In the genomic region with DNA sequence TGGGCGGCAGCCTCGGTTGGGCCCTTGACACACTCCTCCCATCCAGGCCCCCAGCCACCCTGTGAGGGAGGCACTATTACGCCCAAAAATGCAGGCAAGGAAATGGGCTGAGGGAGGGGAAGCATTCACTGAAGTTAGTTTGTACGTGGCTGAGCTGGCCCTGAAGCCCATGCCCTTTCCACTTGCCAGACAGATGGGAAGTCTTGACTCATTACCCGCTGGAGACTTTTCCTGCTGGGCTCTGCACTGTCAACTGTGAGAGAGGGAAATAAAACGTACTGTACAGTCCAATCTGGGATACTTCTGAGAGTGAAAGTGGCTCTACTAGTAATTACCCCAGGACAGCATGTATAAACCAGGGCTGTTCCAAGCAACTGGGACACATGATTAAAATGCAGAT, we compare ENCODE assay signal across 29 cellular contexts. TPM values are rescaled to one million over a fixed set of nuclear protein-coding genes. Genes with fewer than 3 reads are reported as not detected.
DNase-seq lines count a peak whose midpoint lies in the region; ATAC-seq and TF ChIP-seq lines count a peak whose summit lies in the region.
"Had no signal": no experiment of that assay in that cellular context is flagged by ENCODE, and none has a peak within 500 bp of the region (broad histone marks: within the 10 kb centered on the region; RNA-seq: fewer than 3 reads in every experiment).

No MANE protein-coding gene starts in this region.

- H4K91ac ChIP-seq in IMR-90 (ENCODE audit: insufficient read depth, low read depth, low read length) (no peak overlapping the region), mesenchymal stem cell (ENCODE audit: low read length) (no peak overlapping the region)

- H3K27me3 ChIP-seq in IMR-90 (ENCODE audit: control insufficient read depth, insufficient read depth, low read length) (peaks cover 10% of the 10 kb centered on the region), brain microvascular endothelial cell (replicated peaks) (no peaks in the 10 kb centered on the region), mesenchymal stem cell (ENCODE audit: control insufficient read depth in 1 of 2, insufficient read depth in 1 of 2, low read length in 2 of 2) (peaks cover 0 to 16% of the 10 kb centered on the region in 2 experiments), aorta (ENCODE audit: control insufficient read depth in 1 of 2, insufficient read depth in 2 of 2, low read length in 1 of 2) (no peaks in the 10 kb centered on the region)
- H3K27me3 ChIP-seq: cardiac muscle cell, hepatocyte, spleen had no signal

- H3K4ac ChIP-seq in IMR-90 (ENCODE audit: low read depth, low read length) (no peak overlapping the region), mesenchymal stem cell (ENCODE audit: low read depth in 1 of 2, low read length in 2 of 2) (no peak overlapping the region)

- no peak overlapping the region for H3K4me3 Mint-ChIP-seq in activated CD4-positive, alpha-beta T cell treated with anti-CD3 and anti-CD28 coated beads, Interleukin-2, amount 10 ng/mL, durations not matched to agents 24 days and 14 days
- H3K4me3 Mint-ChIP-seq: activated CD8-positive, alpha-beta T cell treated with anti-CD3 and anti-CD28 coated beads, Interleukin-2, amount 10 ng/mL, durations not matched to agents 7 days and 5 days; activated naive CD8-positive, alpha-beta T cell treated with anti-CD3 and anti-CD28 coated beads, Interleukin-2, amount 50 U/mL, for 24 hours; CD4-positive, alpha-beta memory T cell had no signal

- TF ChIP-seq RAD21 in IMR-90 (IDR thresholded peaks at IDR 0.05; ENCODE audit: low read length), result no peak

- no TSS peak for BruUV-seq in IMR-90 (replicated peaks; lab: Mats Ljungman, UMichigan)

- H4K8ac ChIP-seq in IMR-90 (ENCODE audit: low read depth in 2 of 2, low read length in 2 of 2), result no peak overlapping the region
- H4K8ac ChIP-seq in mesenchymal stem cell (ENCODE audit: low read length), result no peak overlapping the region

- no peak overlapping the region for H2BK20ac ChIP-seq in IMR-90 (ENCODE audit: low read depth, low read length)

- ATAC-seq in IMR-90 (ENCODE audit: low read depth) (peak; percentile 46; the same call in 1 of the 2 replicates), aorta (ENCODE audit: low FRiP score) (no peak)
- ATAC-seq: activated CD8-positive, alpha-beta T cell treated with anti-CD3 and anti-CD28 coated beads, Interleukin-2, amount 10 ng/mL, durations not matched to agents 7 days and 5 days; activated naive CD8-positive, alpha-beta T cell treated with anti-CD3 and anti-CD28 coated beads, Interleukin-2, amount 50 U/mL, for 24 hours had no signal

- peaks cover 2% of the 10 kb centered on the region for H3K4me1 Mint-ChIP-seq in activated CD4-positive, alpha-beta T cell treated with anti-CD3 and anti-CD28 coated beads, Interleukin-2, amount 10 ng/mL, durations not matched to agents 24 days and 14 days
- H3K4me1 Mint-ChIP-seq: CD4-positive, alpha-beta memory T cell had no signal

- intact Hi-C loops in IMR-90 (cut with micrococcal nuclease), result no loop called here
- intact Hi-C loops in aorta (cut with DNase I), result no loop called here
- intact Hi-C loops in activated CD4-positive, alpha-beta T cell treated with anti-CD3 and anti-CD28 coated beads, Interleukin-2, amount 10 ng/mL, durations not matched to agents 24 days and 14 days (cut with micrococcal nuclease), result no loop called here

- dilution Hi-C loops in IMR-90 (cut with HindIII; ENCODE audit: low sequenced_read_pairs, unreplicated experiment), result no loop called here

- H2BK5ac ChIP-seq in IMR-90 (ENCODE audit: low read depth, low read length, poor library complexity, severe bottlenecking) (no peak overlapping the region), mesenchymal stem cell (ENCODE audit: low read depth, low read length, poor library complexity, severe bottlenecking) (no peak overlapping the region)

- H3K9ac ChIP-seq in IMR-90 (ENCODE audit: low read depth, low read length), result no peak overlapping the region
- H3K9ac ChIP-seq in mesenchymal stem cell (ENCODE audit: low read length), result no peak overlapping the region

- no peak overlapping the region for H3K14ac ChIP-seq in IMR-90 (replicated peaks; ENCODE audit: low read depth, low read length)
- no peak overlapping the region for H3K14ac ChIP-seq in mesenchymal stem cell (ENCODE audit: low read length in 2 of 2)

- no peaks in the 10 kb centered on the region for H3K27me3 Mint-ChIP-seq in activated CD4-positive, alpha-beta T cell treated with anti-CD3 and anti-CD28 coated beads, Interleukin-2, amount 10 ng/mL, durations not matched to agents 24 days and 14 days
- H3K27me3 Mint-ChIP-seq: activated naive CD8-positive, alpha-beta T cell treated with anti-CD3 and anti-CD28 coated beads, Interleukin-2, amount 50 U/mL, for 24 hours; CD4-positive, alpha-beta memory T cell had no signal

- no peaks in the 10 kb centered on the region for H3K36me3 Mint-ChIP-seq in activated CD4-positive, alpha-beta T cell treated with anti-CD3 and anti-CD28 coated beads, Interleukin-2, amount 10 ng/mL, durations not matched to agents 24 days and 14 days (ENCODE audit: low read depth)
- H3K36me3 Mint-ChIP-seq: CD4-positive, alpha-beta memory T cell had no signal

- DNase-seq in DMS 273 treated with DMSO at 0.1 percent for 48 hours (lab: John Stamatoyannopoulos, UW) (peak; percentile 27), IMR-90 (peak; percentile 36), brain microvascular endothelial cell (peak; percentile 22), mesenchymal stem cell (peak; percentile 39), mesenteric fat pad (ENCODE audit: low spot score) (no peak), aorta (no peak), NCI-H187 treated with DMSO at 0.1 percent for 48 hours (lab: John Stamatoyannopoulos, UW) (no peak)
- no peak for DNase-seq in activated CD4-positive, alpha-beta T cell treated with anti-CD3 and anti-CD28 coated beads, Interleukin-2, amount 10 ng/mL, durations not matched to agents 24 days and 14 days
- DNase-seq: activated CD4-positive, CD25-positive, alpha-beta regulatory T cell treated with anti-CD3 and anti-CD28 coated beads, Interleukin-2, amount 50 U/mL, for 72 hours; activated CD8-positive, alpha-beta T cell treated with anti-CD3 and anti-CD28 coated beads, Interleukin-2, amount 10 ng/mL, durations not matched to agents 7 days and 5 days; activated gamma-delta T cell; activated naive CD8-positive, alpha-beta T cell treated with anti-CD3 and anti-CD28 coated beads, Interleukin-2, amount 50 U/mL, for 24 hours; CD4-positive, alpha-beta memory T cell; DMS153; HCEC 1CT; islet precursor cell; MM.1S; NCI-H1436 treated with DMSO at 0.1 percent for 48 hours; NCI-H2171 treated with DMSO at 0.1 percent for 48 hours; NCI-H748 treated with DMSO at 0.1 percent for 48 hours; OCI-M1; Right ventricle myocardium superior; spleen; stimulated activated CD4-positive, alpha-beta T cell treated with anti-CD3 and anti-CD28 coated beads, Interleukin-4, amount 100 ng/mL, for 1 hour; stimulated activated naive CD4-positive, alpha-beta T cell had no signal

- H3K27ac ChIP-seq in IMR-90 (ENCODE audit: insufficient read depth, low read length) (no peak overlapping the region), brain microvascular endothelial cell (no peak overlapping the region), mesenchymal stem cell (ENCODE audit: low read length, poor library complexity, severe bottlenecking) (no peak overlapping the region), aorta (ENCODE audit: low read depth in 1 of 2, low read length in 2 of 2) (no peak overlapping the region)
- H3K27ac ChIP-seq: cardiac muscle cell, hepatocyte, neutrophil, spleen, thoracic aorta had no signal

- H3K18ac ChIP-seq in IMR-90 (ENCODE audit: low read depth, low read length), result no peak overlapping the region
- no peak overlapping the region for H3K18ac ChIP-seq in mesenchymal stem cell (ENCODE audit: low read depth in 1 of 2, low read length in 2 of 2)

- H3K36me3 ChIP-seq in IMR-90 (ENCODE audit: control insufficient read depth, insufficient read depth, low read length), result no peaks in the 10 kb centered on the region
- H3K36me3 ChIP-seq in brain microvascular endothelial cell (replicated peaks), result no peaks in the 10 kb centered on the region
- no peaks in the 10 kb centered on the region for H3K36me3 ChIP-seq in mesenchymal stem cell (ENCODE audit: control insufficient read depth in 1 of 2, insufficient read depth in 2 of 2, low read depth in 1 of 2, low read length in 2 of 2)
- H3K36me3 ChIP-seq in aorta (ENCODE audit: control insufficient read depth in 1 of 2, insufficient read depth in 2 of 2, low read length in 1 of 2), result no peaks in the 10 kb centered on the region
- H3K36me3 ChIP-seq: cardiac muscle cell, neutrophil, spleen, thoracic aorta had no signal

- no peak overlapping the region for H2AK9ac ChIP-seq in IMR-90 (replicated peaks; ENCODE audit: low read depth, low read length, poor library complexity)

- H2AK5ac ChIP-seq in IMR-90 (ENCODE audit: low read depth, low read length), result no peak overlapping the region
- no peak overlapping the region for H2AK5ac ChIP-seq in mesenchymal stem cell (ENCODE audit: low read length, severe bottlenecking)

- H3K79me1 ChIP-seq in IMR-90 (ENCODE audit: low read depth in 1 of 2, low read length in 2 of 2) (no peaks in the 10 kb centered on the region), mesenchymal stem cell (replicated peaks; ENCODE audit: low read length, poor library complexity, severe bottlenecking) (no peaks in the 10 kb centered on the region)

- no peak overlapping the region for H4K5ac ChIP-seq in IMR-90 (ENCODE audit: low read depth, low read length)

- H3K9me3 Mint-ChIP-seq in activated CD4-positive, alpha-beta T cell treated with anti-CD3 and anti-CD28 coated beads, Interleukin-2, amount 10 ng/mL, durations not matched to agents 24 days and 14 days, result no peaks in the 10 kb centered on the region
- H3K9me3 Mint-ChIP-seq: activated naive CD8-positive, alpha-beta T cell treated with anti-CD3 and anti-CD28 coated beads, Interleukin-2, amount 50 U/mL, for 24 hours; CD4-positive, alpha-beta memory T cell had no signal

- no peak overlapping the region for H2BK120ac ChIP-seq in IMR-90 (ENCODE audit: low read depth, low read length)
- H2BK120ac ChIP-seq in mesenchymal stem cell (ENCODE audit: low read depth, low read length), result no peak overlapping the region

- H3K4me2 ChIP-seq in IMR-90 (ENCODE audit: low read depth, low read length), result no peak overlapping the region
- H3K4me2 ChIP-seq in mesenchymal stem cell (ENCODE audit: low read length, poor library complexity, severe bottlenecking), result no peak overlapping the region
- H3K4me2 ChIP-seq: hepatocyte had no signal

- no peaks in the 10 kb centered on the region for H3K9me3 ChIP-seq in IMR-90 (ENCODE audit: control insufficient read depth, insufficient read depth, low read length)
- H3K9me3 ChIP-seq in mesenchymal stem cell (ENCODE audit: control insufficient read depth, low read length), result no peaks in the 10 kb centered on the region
- H3K9me3 ChIP-seq in aorta (ENCODE audit: control insufficient read depth, low read length), result no peaks in the 10 kb centered on the region
- H3K9me3 ChIP-seq: neutrophil, spleen, thoracic aorta had no signal

- no peak overlapping the region for H2BK12ac ChIP-seq in mesenchymal stem cell (ENCODE audit: low read length in 2 of 2)

- H3K4me3 ChIP-seq in IMR-90 (ENCODE audit: insufficient read depth, low read depth, low read length) (no peak overlapping the region), brain microvascular endothelial cell (ENCODE audit: low read depth, low read length) (no peak overlapping the region), mesenchymal stem cell (ENCODE audit: insufficient read depth in 1 of 2, low read depth in 1 of 2, low read length in 2 of 2) (no peak overlapping the region), aorta (ENCODE audit: low read length in 2 of 2) (no peak overlapping the region)
- H3K4me3 ChIP-seq: cardiac muscle cell, hepatocyte, spleen, thoracic aorta had no signal

- no CpG with 5 or more reads among the region's 6 CpGs for WGBS in IMR-90 (ENCODE audit: extremely low coverage in 2 of 2, insufficient read length in 1 of 2), 2 experiments
- 64% methylated on average over 6 of the region's 6 CpGs for WGBS in mesenchymal stem cell
- 65 to 70% methylated on average over 6 of the region's 6 CpGs for WGBS in aorta, 2 donors

- no peaks in the 10 kb centered on the region for H4K20me1 ChIP-seq in IMR-90 (ENCODE audit: insufficient read depth, low read length)

- H3K9me1 ChIP-seq in IMR-90 (ENCODE audit: insufficient read depth, low read length), result peaks cover 11% of the 10 kb centered on the region; the same call in 1 of the 2 replicates

- H3K27ac Mint-ChIP-seq in activated CD4-positive, alpha-beta T cell treated with anti-CD3 and anti-CD28 coated beads, Interleukin-2, amount 10 ng/mL, durations not matched to agents 24 days and 14 days, result no peak overlapping the region
- H3K27ac Mint-ChIP-seq: activated CD8-positive, alpha-beta T cell treated with anti-CD3 and anti-CD28 coated beads, Interleukin-2, amount 10 ng/mL, durations not matched to agents 7 days and 5 days; activated naive CD8-positive, alpha-beta T cell treated with anti-CD3 and anti-CD28 coated beads, Interleukin-2, amount 50 U/mL, for 24 hours; CD4-positive, alpha-beta memory T cell had no signal

- H3K23ac ChIP-seq in IMR-90 (ENCODE audit: low read depth, low read length) (no peak overlapping the region), mesenchymal stem cell (ENCODE audit: low read length in 2 of 2) (no peak overlapping the region)

- in situ Hi-C loops in IMR-90 (cut with MboI; ENCODE audit: low sequenced_read_pairs), result no loop called here
- in situ Hi-C loops in brain microvascular endothelial cell (cut with HindIII; ENCODE audit: low pct_ligation_motif_present, low sequenced_read_pairs), result no loop called here

- H3K4me1 ChIP-seq in IMR-90 (ENCODE audit: control insufficient read depth, insufficient read depth, low read length) (peaks cover 2% of the 10 kb centered on the region; the same call in 1 of the 2 replicates), mesenchymal stem cell (ENCODE audit: control insufficient read depth, insufficient read depth, low read depth, low read length) (peaks cover 21% of the 10 kb centered on the region), aorta (ENCODE audit: control insufficient read depth in 1 of 2, insufficient read depth in 2 of 2, low read length in 2 of 2) (no peaks in the 10 kb centered on the region)
- H3K4me1 ChIP-seq: spleen had no signal

- POLR2A ChIA-PET in IMR-90 (lab: Charles Lee; ENCODE audit: unreplicated experiment), result no interaction called here

- H2AFZ ChIP-seq in IMR-90 (replicated peaks; ENCODE audit: low read length, poor library complexity), result peak overlapping the region; percentile 54
- no peak overlapping the region for H2AFZ ChIP-seq in mesenchymal stem cell (ENCODE audit: low read depth, low read length)
- H2AFZ ChIP-seq: hepatocyte had no signal

- H3K56ac ChIP-seq in IMR-90 (ENCODE audit: extremely low read depth, insufficient read depth, low read length), result no peak overlapping the region

- TF ChIP-seq CTCF in IMR-90 (conservative IDR thresholded peaks at IDR 0.05; ENCODE audit: low read depth, low read length), result no peak
- no peak for TF ChIP-seq CTCF in brain microvascular endothelial cell (IDR thresholded peaks at IDR 0.05; ENCODE audit: low read depth, low read length, missing control alignments)

- H2BK15ac ChIP-seq in IMR-90 (ENCODE audit: low read depth, low read length), result no peak overlapping the region
- H2BK15ac ChIP-seq in mesenchymal stem cell (ENCODE audit: low read depth, poor library complexity, severe bottlenecking), result no peak overlapping the region

- TF ChIP-seq POLR2A in IMR-90 (IDR thresholded peaks at IDR 0.05; ENCODE audit: low read depth, low read length), result no peak

- CTCF ChIA-PET in IMR-90 (lab: Yijun Ruan, JAX), result no interaction called here

RNA-seq across cellular contexts. Expression of a gene that starts 41.9 kb away (rescaled TPM):
- total RNA-seq in IMR-90 (2012; rRNA removed) (not detected in 2 replicates), mesenteric fat pad (not detected), aorta (under 1 TPM in 1 of 2 donors, not detected in 1; 0.13 TPM)
- polyA plus RNA-seq in IMR-90 (2012; rRNA removed) (0.02 TPM in 1 of 2 replicates, not detected in the other), aorta (not detected)
- polyA plus RNA-seq in IMR-90 (2012; cell fraction: cytosol; rRNA removed), result 0.01 TPM in 2 replicates
- 0.01 TPM in 2 replicates for polyA plus RNA-seq in IMR-90 (2012; cell fraction: nucleus; rRNA removed; ENCODE audit: low replicate concordance)
- 1.7 TPM for polyA plus RNA-seq in mesenchymal stem cell (2013, experiment 1 of 2)
- 1.9 TPM for polyA plus RNA-seq in mesenchymal stem cell (2013, experiment 2 of 2)
- total RNA-seq in activated CD4-positive, alpha-beta T cell treated with anti-CD3 and anti-CD28 coated beads, Interleukin-2, amount 10 ng/mL, durations not matched to agents 24 days and 14 days, result 0.26 and 0.36 TPM in 2 replicates
- total RNA-seq: thoracic aorta had no signal

Comparison
In these comparisons a context has a peak if more than half of its experiments do, and no peak if none do; other contexts are left out.
1. DNase-seq: peak in DMS 273 treated with DMSO at 0.1 percent for 48 hours (single experiment), IMR-90 (single experiment), brain microvascular endothelial cell (single experiment) and mesenchymal stem cell (single experiment); none in mesenteric fat pad (single experiment), aorta (0 of 2), activated CD4-positive, alpha-beta T cell treated with anti-CD3 and anti-CD28 coated beads, Interleukin-2, amount 10 ng/mL, durations not matched to agents 24 days and 14 days (single experiment) and NCI-H187 treated with DMSO at 0.1 percent for 48 hours (single experiment).